7 cellular contexts compared by ENCODE assay signal in genomic region chr2:143205106-143205764, GRCh38.
A peak's percentile ranks its signal among the peaks of the same experiment; 100 is the strongest.
DNase-seq lines count a peak whose midpoint lies in the region; ATAC-seq and TF ChIP-seq lines count a peak whose summit lies in the region.

No MANE protein-coding gene starts in this region.

- peak; percentile 23 for TF ChIP-seq CTCF in GM10248 (IDR thresholded peaks at IDR 0.05; ENCODE audit: control extremely low read depth, extremely low read depth, low read depth, missing control alignments)
- TF ChIP-seq CTCF in sigmoid colon (IDR thresholded peaks at IDR 0.05) = no peak

- H3K4me3 ChIP-seq in sigmoid colon = no peak overlapping the region

- H3K27me3 ChIP-seq in sigmoid colon = no peaks in the 10 kb centered on the region

- peak; percentile 58 for ATAC-seq in GM21528 (IDR thresholded peaks at IDR 0.05; ENCODE audit: low FRiP score, unreplicated experiment)

- no peak for TF ChIP-seq POLR2A in sigmoid colon (IDR thresholded peaks at IDR 0.05)

- no peaks in the 10 kb centered on the region for H3K36me3 ChIP-seq in sigmoid colon

- CTCF ChIA-PET in GM10248 (lab: Yijun Ruan, JAX) = interaction anchor here (1.2 to 2.3 kb wide), 7 partner anchors 12 to 94 kb away, joined by 3 to 6 read pairs (median 4); no protein-coding TSS in a partner anchor

- H3K4me1 ChIP-seq in sigmoid colon = no peaks in the 10 kb centered on the region

- POLR2A ChIA-PET in GM10248 (lab: Yijun Ruan, JAX) = no interaction called here

- 81 to 88% methylated on average over 1 of the region's 1 CpG for WGBS in sigmoid colon, 2 donors

- no peak for TF ChIP-seq EP300 in sigmoid colon (IDR thresholded peaks at IDR 0.05)

- no peak overlapping the region for H3K27ac ChIP-seq in sigmoid colon

- intact Hi-C loops in sigmoid colon (cut with DNase I) = no loop called here

- H3K9me3 ChIP-seq in sigmoid colon = no peaks in the 10 kb centered on the region

- DNase-seq in GM10248 (ENCODE audit: extremely low spot score) (peak; percentile 9), OCI-M1 (lab: John Stamatoyannopoulos, UW) (peak; percentile 72), fibroblast of peridontal ligament (ENCODE audit: extremely low read depth) (peak; percentile 51), NCI-H128 (lab: John Stamatoyannopoulos, UW; ENCODE audit: unreplicated experiment) (no peak), sigmoid colon (no peak), GOT3 (lab: John Stamatoyannopoulos, UW) (no peak)

Comparison
In these comparisons a context has a peak if more than half of its experiments do, and no peak if none do; other contexts are left out.
1. DNase-seq: peak in GM10248 (single experiment), OCI-M1 (single experiment) and fibroblast of peridontal ligament (single experiment); none in NCI-H128 (single experiment), sigmoid colon (single experiment) and GOT3 (single experiment).